In genomic region chr11:110526323-110526722, GRCh38 we compare ENCODE assay signal across 15 cellular contexts.
DNase-seq lines count a peak whose midpoint lies in the region; ATAC-seq, FAIRE-seq and TF ChIP-seq lines count a peak whose summit lies in the region.
"Had no signal": no experiment of that assay in that cellular context is flagged by ENCODE, and none has a peak within 500 bp of the region (broad histone marks: within the 10 kb centered on the region; RNA-seq: fewer than 3 reads in every experiment).

No MANE protein-coding gene starts in this region.

- H3K4me2 ChIP-seq in keratinocyte (ENCODE audit: control insufficient read depth, extremely low read depth, insufficient read depth, low read depth, low read length) (peak overlapping the region; percentile 61), osteoblast (ENCODE audit: insufficient read depth, low read length) (no peak overlapping the region)

- H3K4me1 ChIP-seq in keratinocyte (ENCODE audit: control insufficient read depth, extremely low read depth, insufficient read depth, low read length) = peaks cover 21% of the 10 kb centered on the region
- peaks cover 16% of the 10 kb centered on the region for H3K4me1 ChIP-seq in osteoblast (ENCODE audit: insufficient read depth, low read length)

- ATAC-seq in GM19025 (IDR thresholded peaks at IDR 0.05; ENCODE audit: low read depth, unreplicated experiment) (peak; percentile 38), GM21786 (IDR thresholded peaks at IDR 0.05; ENCODE audit: unreplicated experiment) (peak; percentile 57), HG03457 (IDR thresholded peaks at IDR 0.05; ENCODE audit: unreplicated experiment) (peak; percentile 42)

- DNase-seq in keratinocyte (ENCODE audit: low read depth, low spot score) (no peak), H7 (no peak), osteoblast (ENCODE audit: insufficient read length, low spot score, missing footprints) (no peak), posterior cingulate gyrus (no peak), GM20000 (ENCODE audit: low spot score) (no peak)
- DNase-seq: activated CD4-positive, alpha-beta T cell treated with anti-CD3 and anti-CD28 coated beads, Interleukin-2, amount 50 U/mL, for 48 hours; kidney; MV-4-11; stimulated activated naive CD4-positive, alpha-beta T cell; SW 1271 had no signal

- H2AFZ ChIP-seq in keratinocyte (ENCODE audit: control insufficient read depth, low read length) (no peak overlapping the region), osteoblast (ENCODE audit: low read length) (no peak overlapping the region)

- H3K9me3 ChIP-seq in keratinocyte (ENCODE audit: control insufficient read depth, low read depth, low read length) = no peaks in the 10 kb centered on the region
- H3K9me3 ChIP-seq in osteoblast (ENCODE audit: low read depth, low read length) = no peaks in the 10 kb centered on the region

- H3K79me2 ChIP-seq in keratinocyte (ENCODE audit: control insufficient read depth, insufficient read depth, low read length) (no peaks in the 10 kb centered on the region), osteoblast (ENCODE audit: insufficient read depth, low read length) (no peaks in the 10 kb centered on the region)

- intact Hi-C loops in posterior cingulate gyrus (cut with DNase I) = no loop called here

- no peak overlapping the region for H3K4me3 ChIP-seq in keratinocyte (ENCODE audit: control insufficient read depth in 2 of 3, extremely low read depth in 1 of 3, insufficient read depth in 2 of 3, low read depth in 1 of 3, low read length in 3 of 3)
- no peak overlapping the region for H3K4me3 ChIP-seq in H7 (ENCODE audit: insufficient read depth, low read depth, low read length)
- H3K4me3 ChIP-seq in osteoblast (ENCODE audit: insufficient read depth, low read length) = no peak overlapping the region

- H3K9ac ChIP-seq in keratinocyte (ENCODE audit: control insufficient read depth, extremely low read depth, insufficient read depth, low read length) = peak overlapping the region; percentile 16

- H3K27me3 ChIP-seq in keratinocyte (ENCODE audit: control insufficient read depth, extremely low read depth, insufficient read depth, low read length) = peaks cover 3% of the 10 kb centered on the region
- H3K27me3 ChIP-seq in H7 (ENCODE audit: control insufficient read depth, insufficient read depth, low read length) = no peaks in the 10 kb centered on the region
- H3K27me3 ChIP-seq in osteoblast (ENCODE audit: insufficient read depth, low read length) = no peaks in the 10 kb centered on the region

- peak overlapping the region; percentile 70 for H3K27ac ChIP-seq in keratinocyte (ENCODE audit: control insufficient read depth, insufficient read depth, low read length)
- H3K27ac ChIP-seq in osteoblast (ENCODE audit: low read depth, low read length) = no peak overlapping the region
- H3K27ac ChIP-seq: epithelial cell of prostate had no signal

- FAIRE-seq in keratinocyte (lab: Jason Lieb, UNC) = no peak
- FAIRE-seq: D721Med, kidney had no signal

- TF ChIP-seq CTCF in keratinocyte (optimal IDR thresholded peaks at IDR 0.05 in 1 of 3, IDR thresholded peaks at IDR 0.05 in 1 of 3, conservative IDR thresholded peaks at IDR 0.05 in 1 of 3; ENCODE audit: extremely low read depth in 1 of 3, insufficient read depth in 2 of 3, low read length in 3 of 3) (no peak), osteoblast (IDR thresholded peaks at IDR 0.05; ENCODE audit: extremely low read depth, low read depth, low read length) (no peak), GM20000 (IDR thresholded peaks at IDR 0.05; ENCODE audit: extremely low read depth, missing control alignments) (no peak)

- H4K20me1 ChIP-seq in keratinocyte (ENCODE audit: control insufficient read depth, extremely low read depth, insufficient read depth, low read length) (no peaks in the 10 kb centered on the region), osteoblast (ENCODE audit: insufficient read depth, low read length) (no peaks in the 10 kb centered on the region)

- no peaks in the 10 kb centered on the region for H3K9me1 ChIP-seq in keratinocyte (ENCODE audit: control insufficient read depth, extremely low read depth, insufficient read depth, low read length)

- H3K36me3 ChIP-seq in keratinocyte (ENCODE audit: control insufficient read depth in 2 of 2, extremely low read depth in 1 of 2, insufficient read depth in 2 of 2, low read length in 2 of 2) = no peaks in the 10 kb centered on the region
- H3K36me3 ChIP-seq in H7 (replicated peaks; ENCODE audit: control insufficient read depth, insufficient read depth, low read length) = no peaks in the 10 kb centered on the region
- H3K36me3 ChIP-seq in osteoblast (ENCODE audit: insufficient read depth, low read length) = no peaks in the 10 kb centered on the region

- dilution Hi-C loops in keratinocyte (cut with MboI; ENCODE audit: extremely low pct_ligation_motif_present, low sequenced_read_pairs) = no loop called here
